In genomic region chr1:24036080-24036479, GRCh38 we compare ENCODE assay signal across 24 cellular contexts.
"Had no signal": no experiment of that assay in that cellular context is flagged by ENCODE, and none has a peak within 500 bp of the region (broad histone marks: within the 10 kb centered on the region; RNA-seq: fewer than 3 reads in every experiment).

No MANE protein-coding gene starts in this region.

- H3K4me1 ChIP-seq: foreskin keratinocyte, gastroesophageal sphincter, heart left ventricle, pancreas, right atrium auricular region, transverse colon, vagina had no signal

- H2AFZ ChIP-seq: hepatocyte had no signal

- H3K27me3 ChIP-seq: dorsolateral prefrontal cortex, foreskin keratinocyte, gastroesophageal sphincter, heart left ventricle, hepatocyte, pancreas, right atrium auricular region, transverse colon, vagina had no signal

- DNase-seq: dorsolateral prefrontal cortex; effector CD4-positive, alpha-beta T cell; endodermal cell; foreskin keratinocyte; heart left ventricle; kidney; midbrain; naive thymus-derived CD8-positive, alpha-beta T cell; occipital lobe; pancreas; small intestine; stimulated activated CD4-positive, alpha-beta T cell treated with anti-CD3 and anti-CD28 coated beads, Interleukin-15, amount 100 ng/mL, for 24 hours; stimulated activated CD4-positive, alpha-beta T cell treated with anti-CD3 and anti-CD28 coated beads, Interleukin-2, amount 100 ng/mL, for 48 hours; stimulated activated naive B cell treated with anti-CD40 and anti-IgM and Interleukin-4, amounts not matched to agents 10 μg/mL and 1 μg/mL and 100 μg/mL, for 72 hours; transverse colon had no signal

- H3K27ac ChIP-seq: dorsolateral prefrontal cortex, epithelial cell of prostate, foreskin keratinocyte, gastroesophageal sphincter, heart left ventricle, hepatocyte, pancreas, right atrium auricular region, thoracic aorta, transverse colon, vagina had no signal

- H3K79me2 ChIP-seq: hepatocyte had no signal

- H3K9me3 ChIP-seq: gastroesophageal sphincter, heart left ventricle, pancreas, right atrium auricular region, thoracic aorta, transverse colon, vagina had no signal

- ATAC-seq: esophagus mucosa; foreskin keratinocyte; gastroesophageal sphincter; heart left ventricle; left lobe of liver; naive thymus-derived CD8-positive, alpha-beta T cell; pancreas; stimulated activated naive B cell treated with anti-CD40 and anti-IgM and Interleukin-4, amounts not matched to agents 10 μg/mL and 1 μg/mL and 100 μg/mL, for 72 hours had no signal

- H3K36me3 ChIP-seq: gastroesophageal sphincter, heart left ventricle, pancreas, right atrium auricular region, thoracic aorta, transverse colon, vagina had no signal

- H3K4me2 ChIP-seq: hepatocyte had no signal

- H3K4me3 ChIP-seq: dorsolateral prefrontal cortex, gastroesophageal sphincter, heart left ventricle, hepatocyte, lung, pancreas, right atrium auricular region, thoracic aorta, transverse colon, vagina had no signal
